ENCODE assay signal across 15 cellular contexts in the genomic region with DNA sequence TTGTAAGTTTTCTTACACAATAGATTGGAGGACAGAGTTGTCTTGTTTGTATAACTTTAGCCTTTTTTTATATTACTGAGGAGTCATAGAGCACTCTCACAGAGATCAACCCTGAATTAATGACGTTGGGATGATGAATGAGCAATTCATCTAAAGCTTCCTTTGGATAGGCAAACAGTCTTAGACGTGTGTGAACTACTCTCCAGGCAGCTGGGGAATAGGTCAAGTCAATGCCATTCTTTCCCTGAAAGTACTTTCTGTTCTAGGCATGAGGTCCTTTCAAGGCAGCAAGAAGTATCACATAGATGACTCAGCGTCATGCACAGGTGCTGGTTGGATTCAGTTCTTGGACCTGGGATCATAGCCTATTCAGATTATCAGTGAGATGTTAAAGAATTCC.
DNase-seq lines count a peak whose midpoint lies in the region; ATAC-seq, FAIRE-seq and TF ChIP-seq lines count a peak whose summit lies in the region.
"Had no signal": no experiment of that assay in that cellular context is flagged by ENCODE, and none has a peak within 500 bp of the region (broad histone marks: within the 10 kb centered on the region; RNA-seq: fewer than 3 reads in every experiment).

No MANE protein-coding gene starts in this region.

- H3K4me1 Mint-ChIP-seq in astrocyte (ENCODE audit: low read depth, unreplicated experiment) = no peaks in the 10 kb centered on the region

- no peaks in the 10 kb centered on the region for H3K36me3 ChIP-seq in astrocyte (ENCODE audit: insufficient read depth, low read length)
- H3K36me3 ChIP-seq: brain microvascular endothelial cell, Peyer's patch, upper lobe of left lung had no signal

- no peak overlapping the region for H3K4me2 ChIP-seq in astrocyte (ENCODE audit: low read length)

- H3K4me3 ChIP-seq in astrocyte (ENCODE audit: insufficient read depth, low read depth, low read length) = no peak overlapping the region
- H3K4me3 ChIP-seq: Peyer's patch, upper lobe of left lung had no signal

- no peaks in the 10 kb centered on the region for H3K27me3 ChIP-seq in astrocyte (ENCODE audit: insufficient read depth, low read length)
- H3K27me3 ChIP-seq: brain microvascular endothelial cell, Peyer's patch, upper lobe of left lung had no signal

- no peak for FAIRE-seq in astrocyte (lab: Jason Lieb, UNC)

- no peaks in the 10 kb centered on the region for H3K27me3 Mint-ChIP-seq in astrocyte (ENCODE audit: low read depth, unreplicated experiment)

- no peaks in the 10 kb centered on the region for H3K9me3 ChIP-seq in astrocyte (ENCODE audit: insufficient read depth, low read depth, low read length)
- H3K9me3 ChIP-seq: Peyer's patch, upper lobe of left lung had no signal

- H3K27ac ChIP-seq in astrocyte (ENCODE audit: low read depth, low read length) = no peak overlapping the region
- H3K27ac ChIP-seq: brain microvascular endothelial cell, parathyroid adenoma, Peyer's patch, upper lobe of left lung had no signal

- no peaks in the 10 kb centered on the region for H3K36me3 Mint-ChIP-seq in astrocyte (ENCODE audit: low read depth, unreplicated experiment)

- TF ChIP-seq CTCF in astrocyte (IDR thresholded peaks at IDR 0.05; ENCODE audit: insufficient read depth, low read depth, low read length) = no peak

- H3K4me1 ChIP-seq in astrocyte (ENCODE audit: insufficient read depth, low read length) = no peaks in the 10 kb centered on the region
- H3K4me1 ChIP-seq: parathyroid adenoma, Peyer's patch, upper lobe of left lung had no signal

- H3K9me3 Mint-ChIP-seq in astrocyte (ENCODE audit: unreplicated experiment) = no peaks in the 10 kb centered on the region

- H3K4me3 Mint-ChIP-seq in astrocyte (ENCODE audit: unreplicated experiment) = no peak overlapping the region

- DNase-seq in DMS53 treated with DMSO at 0.1 percent for 48 hours (lab: John Stamatoyannopoulos, UW; ENCODE audit: unreplicated experiment) (peak; percentile 57), astrocyte (ENCODE audit: low read depth) (peak; percentile 19), globus pallidus (ENCODE audit: low spot score) (peak; percentile 37), renal cortical epithelial cell (ENCODE audit: low read depth) (peak; percentile 87), NCI-H2107 (lab: John Stamatoyannopoulos, UW) (no peak)
- no peak for DNase-seq in activated naive CD4-positive, alpha-beta T cell treated with anti-CD3 and anti-CD28 coated beads, Interleukin-2, amount 50 U/mL, for 16 hours
- no peak for DNase-seq in activated CD4-positive, CD25-positive, alpha-beta regulatory T cell treated with anti-CD3 and anti-CD28 coated beads, Interleukin-2, amount 50 U/mL, for 72 hours
- DNase-seq: activated CD4-positive, alpha-beta T cell treated with anti-CD3 and anti-CD28 coated beads, Interleukin-2, amount 50 U/mL, for 4 hours; brain microvascular endothelial cell; NCI-H1105; NCI-H510A; upper lobe of left lung had no signal

- H3K9ac ChIP-seq in astrocyte (ENCODE audit: low read length) = no peak overlapping the region
- H3K9ac ChIP-seq: parathyroid adenoma had no signal

- no peaks in the 10 kb centered on the region for H3K79me2 ChIP-seq in astrocyte (ENCODE audit: insufficient read depth, low read length)
- H3K79me2 ChIP-seq: parathyroid adenoma had no signal

- ATAC-seq in GM19324 (IDR thresholded peaks at IDR 0.05; ENCODE audit: low FRiP score, unreplicated experiment) = no peak

- H3K27ac Mint-ChIP-seq in astrocyte (ENCODE audit: unreplicated experiment) = no peak overlapping the region

- H2AFZ ChIP-seq in astrocyte (ENCODE audit: low read depth, low read length) = no peak overlapping the region
- H2AFZ ChIP-seq: parathyroid adenoma had no signal

- no peaks in the 10 kb centered on the region for H4K20me1 ChIP-seq in astrocyte (ENCODE audit: insufficient read depth, low read length)

Comparison
In these comparisons a context has a peak if more than half of its experiments do, and no peak if none do; other contexts are left out.
1. DNase-seq: peak in DMS53 treated with DMSO at 0.1 percent for 48 hours (single experiment), astrocyte (single experiment), globus pallidus (single experiment) and renal cortical epithelial cell (single experiment); none in activated naive CD4-positive, alpha-beta T cell treated with anti-CD3 and anti-CD28 coated beads, Interleukin-2, amount 50 U/mL, for 16 hours (single experiment), NCI-H2107 (single experiment) and activated CD4-positive, CD25-positive, alpha-beta regulatory T cell treated with anti-CD3 and anti-CD28 coated beads, Interleukin-2, amount 50 U/mL, for 72 hours (single experiment).